In the genomic region with DNA sequence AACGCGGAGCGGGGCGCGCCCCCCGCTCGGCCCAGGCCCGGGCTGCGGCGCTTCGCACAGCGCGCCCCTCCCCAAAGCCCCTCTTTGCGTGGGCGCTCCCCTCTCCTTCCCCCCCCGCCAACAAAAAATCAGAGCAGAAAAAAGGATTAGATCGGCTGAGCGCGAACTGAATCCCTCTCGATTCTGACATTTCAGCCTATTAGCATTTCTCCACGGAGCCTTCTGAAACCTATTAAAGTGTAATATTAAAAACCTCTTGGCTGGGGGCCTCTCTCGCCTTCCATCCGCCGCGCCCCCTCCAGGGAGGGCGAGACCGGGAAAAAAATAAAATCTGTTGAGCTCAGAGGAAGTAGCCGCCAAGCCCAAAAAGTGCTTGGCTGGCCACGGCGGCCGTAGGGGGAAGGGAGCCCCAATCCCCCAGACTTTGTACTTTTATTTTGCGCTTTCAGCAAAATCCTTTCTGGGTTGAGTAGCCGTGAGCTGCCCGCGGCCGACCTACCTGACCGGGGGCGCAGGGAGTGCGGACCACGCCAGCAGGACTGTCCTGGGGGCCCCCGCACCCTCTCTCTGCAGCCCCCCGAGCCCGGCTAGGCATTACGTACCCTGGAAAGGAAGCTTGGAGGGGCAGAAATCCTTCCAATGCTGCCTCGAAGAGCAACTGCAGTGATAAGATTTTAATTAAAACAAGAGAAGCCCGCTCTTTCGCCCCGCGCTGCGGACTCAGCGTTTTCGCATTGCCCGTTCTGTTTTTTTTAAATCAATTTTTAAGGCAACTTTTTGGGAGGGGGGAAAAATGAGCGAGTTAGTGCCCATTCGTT, we compare ENCODE assay signal across 8 cellular contexts. TPM values are rescaled to one million over a fixed set of nuclear protein-coding genes. Genes with fewer than 3 reads are reported as not detected.
DNase-seq lines count a peak whose midpoint lies in the region; ATAC-seq and TF ChIP-seq lines count a peak whose summit lies in the region.

No MANE protein-coding gene starts in this region.

- H3K27ac Mint-ChIP-seq in activated CD4-positive, alpha-beta memory T cell treated with anti-CD3 and anti-CD28 coated beads for 36 hours, result peak overlapping the region; percentile 39
- peak overlapping the region; percentile 99 for H3K27ac Mint-ChIP-seq in neural crest cell (ENCODE audit: unreplicated experiment)

- H3K4me3 ChIP-seq in KMS-11 (IDR thresholded peaks at IDR 0.05; ENCODE audit: insufficient read depth, low read depth, low read length) (no peak overlapping the region), foreskin fibroblast (ENCODE audit: low read depth in 1 of 2, low read length in 2 of 2) (peak overlapping the region; percentile 96 to 97)

- H3K27me3 Mint-ChIP-seq in activated CD4-positive, alpha-beta memory T cell treated with anti-CD3 and anti-CD28 coated beads for 36 hours, result peaks cover 53% of the 10 kb centered on the region
- peaks cover 28% of the 10 kb centered on the region for H3K27me3 Mint-ChIP-seq in neural crest cell (ENCODE audit: low read depth)

- peak overlapping the region; percentile 57 for H3K4me3 Mint-ChIP-seq in activated CD4-positive, alpha-beta memory T cell treated with anti-CD3 and anti-CD28 coated beads for 36 hours
- H3K4me3 Mint-ChIP-seq in neural crest cell, result peak overlapping the region; percentile 99

- DNase-seq in DMS53 (lab: John Stamatoyannopoulos, UW) (peak; percentile 78), foreskin fibroblast (peak; percentile 57 to 80), neural crest cell (ENCODE audit: low read depth, low spot score) (peak; percentile 30)
- peak; percentile 14 for DNase-seq in activated CD4-positive, alpha-beta memory T cell treated with anti-CD3 and anti-CD28 coated beads for 36 hours
- DNase-seq in stimulated activated naive CD4-positive, alpha-beta T cell treated with Interleukin-2 at 50 U/mL for 16 hours (lab: John Stamatoyannopoulos, UW), result no peak

- H3K79me2 ChIP-seq in KMS-11 (ENCODE audit: insufficient read depth, low read depth), result no peaks in the 10 kb centered on the region

- H3K36me3 Mint-ChIP-seq in activated CD4-positive, alpha-beta memory T cell treated with anti-CD3 and anti-CD28 coated beads for 36 hours, result no peaks in the 10 kb centered on the region
- no peaks in the 10 kb centered on the region for H3K36me3 Mint-ChIP-seq in neural crest cell (ENCODE audit: low read depth)

- no peak for TF ChIP-seq CTCF in KMS-11 (conservative IDR thresholded peaks at IDR 0.05; ENCODE audit: low read depth, low read length)
- TF ChIP-seq CTCF in foreskin fibroblast (IDR thresholded peaks at IDR 0.05; ENCODE audit: low read depth, low read length), result no peak
- TF ChIP-seq CTCF in neural crest cell (conservative IDR thresholded peaks at IDR 0.05), result peak; percentile 16

- peak overlapping the region; percentile 10; the same call in 1 of the 2 replicates for H3K9ac ChIP-seq in KMS-11

- H3K4me2 ChIP-seq in KMS-11, result peak overlapping the region; percentile 92

- intact Hi-C loops in activated CD4-positive, alpha-beta memory T cell treated with anti-CD3 and anti-CD28 coated beads for 36 hours (cut with micrococcal nuclease), result no loop called here

- CTCF ChIA-PET in activated CD4-positive, alpha-beta memory T cell treated with anti-CD3 and anti-CD28 coated beads for 36 hours (lab: Charles Lee), result interaction anchor here (0.8 kb wide), 1 partner anchor 59 kb away, joined by 3 read pairs; no protein-coding TSS in a partner anchor

- ATAC-seq in GM21367 (IDR thresholded peaks at IDR 0.05; ENCODE audit: unreplicated experiment) (no peak), HG02588 (IDR thresholded peaks at IDR 0.05; ENCODE audit: unreplicated experiment) (no peak)

- H4K20me1 ChIP-seq in KMS-11 (ENCODE audit: insufficient read depth), result no peaks in the 10 kb centered on the region

- no peaks in the 10 kb centered on the region for H3K36me3 ChIP-seq in KMS-11 (ENCODE audit: insufficient read depth)

- H3K4me1 ChIP-seq in KMS-11 (ENCODE audit: low read depth, poor library complexity, severe bottlenecking), result peaks cover 39% of the 10 kb centered on the region

- H3K9me3 Mint-ChIP-seq in activated CD4-positive, alpha-beta memory T cell treated with anti-CD3 and anti-CD28 coated beads for 36 hours, result no peaks in the 10 kb centered on the region
- H3K9me3 Mint-ChIP-seq in neural crest cell, result no peaks in the 10 kb centered on the region

- H3K27me3 ChIP-seq in KMS-11 (ENCODE audit: insufficient read depth, low read depth), result peaks cover 90% of the 10 kb centered on the region

- H3K4me1 Mint-ChIP-seq in activated CD4-positive, alpha-beta memory T cell treated with anti-CD3 and anti-CD28 coated beads for 36 hours (ENCODE audit: low read depth), result peaks cover 43% of the 10 kb centered on the region
- peaks cover 29% of the 10 kb centered on the region for H3K4me1 Mint-ChIP-seq in neural crest cell

- POLR2A ChIA-PET in activated CD4-positive, alpha-beta memory T cell treated with anti-CD3 and anti-CD28 coated beads for 36 hours (lab: Charles Lee), result no interaction called here

- H3K27ac ChIP-seq in KMS-11, result no peak overlapping the region

- H2AFZ ChIP-seq in KMS-11 (ENCODE audit: low read depth), result peak overlapping the region; percentile 77

RNA-seq across cellular contexts. Expression of a gene that starts 1.3 kb away (rescaled TPM):
- 10 to 100 TPM; 37.3 to 40.4 TPM for total RNA-seq in activated CD4-positive, alpha-beta memory T cell treated with anti-CD3 and anti-CD28 coated beads for 36 hours
- total RNA-seq in neural crest cell, result 68.0 and 69.8 TPM in 2 replicates
